In the genomic region with DNA sequence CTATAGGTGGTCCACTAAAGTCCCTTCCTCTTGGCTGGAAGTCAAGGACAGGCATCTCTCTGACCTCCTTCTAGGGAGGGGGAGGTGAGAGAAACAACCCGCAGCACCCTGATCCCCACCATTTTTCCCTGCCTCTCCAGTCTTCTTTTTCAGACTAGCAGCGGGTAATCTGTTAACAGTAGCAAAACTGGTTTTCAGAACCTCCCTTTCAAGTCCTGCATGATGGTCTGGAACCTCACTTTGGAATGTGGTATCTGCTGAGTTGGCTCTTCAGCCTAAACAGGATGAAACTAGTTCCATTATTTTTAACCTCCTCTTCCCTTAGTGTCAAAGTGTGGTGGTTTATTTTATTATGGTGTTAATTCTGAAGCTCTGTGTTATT, we compare ENCODE assay signal across 26 cellular contexts.
DNase-seq lines count a peak whose midpoint lies in the region; ATAC-seq, FAIRE-seq and TF ChIP-seq lines count a peak whose summit lies in the region.
"Had no signal": no experiment of that assay in that cellular context is flagged by ENCODE, and none has a peak within 500 bp of the region (broad histone marks: within the 10 kb centered on the region; RNA-seq: fewer than 3 reads in every experiment).

No MANE protein-coding gene starts in this region.

- ATAC-seq in body of pancreas, result no peak
- ATAC-seq: CD8-positive, alpha-beta T cell; Panc1; T-cell had no signal

- peak overlapping the region; percentile 90 for H3K27ac Mint-ChIP-seq in type B pancreatic cell
- H3K27ac Mint-ChIP-seq: B cell; CD8-positive, alpha-beta T cell; HFFc6; T-cell had no signal

- H3K9me3 Mint-ChIP-seq in type B pancreatic cell, result peaks cover 5% of the 10 kb centered on the region
- H3K9me3 Mint-ChIP-seq: CD8-positive, alpha-beta T cell; HFFc6; T-cell had no signal

- no peaks in the 10 kb centered on the region for H3K36me3 Mint-ChIP-seq in type B pancreatic cell
- H3K36me3 Mint-ChIP-seq: CD8-positive, alpha-beta T cell; T-cell had no signal

- intact Hi-C loops in body of pancreas (cut with DNase I), result loop anchor here (10.0 kb wide), 1 partner anchor 124 kb away; no protein-coding TSS in a partner anchor

- peaks cover 14% of the 10 kb centered on the region for H3K4me1 Mint-ChIP-seq in type B pancreatic cell (ENCODE audit: unreplicated experiment)
- H3K4me1 Mint-ChIP-seq: B cell, T-cell had no signal

- H3K4me1 ChIP-seq in body of pancreas, result peaks cover 19% of the 10 kb centered on the region
- H3K4me1 ChIP-seq: HAP-1 had no signal

- DNase-seq in ELF-1 (ENCODE audit: low read depth, low spot score), result peak; percentile 52
- DNase-seq in bronchial epithelial cell (ENCODE audit: low read depth), result peak; percentile 51
- peak; percentile 68 for DNase-seq in islet precursor cell
- no peak for DNase-seq in type B pancreatic cell (ENCODE audit: extremely low spot score, unreplicated experiment)
- no peak for DNase-seq in NCI-H446 treated with DMSO at 0.1 percent for 48 hours (lab: John Stamatoyannopoulos, UW)
- DNase-seq in body of pancreas, result no peak
- DNase-seq in NCI-H1105 treated with DMSO at 0.1 percent for 48 hours (lab: John Stamatoyannopoulos, UW), result no peak
- DNase-seq: CD8-positive, alpha-beta T cell; EL; GF-D8; GOT3; HFFc6; NCI-H1092; NCI-H1436 treated with DMSO at 0.1 percent for 48 hours; NCI-H187 treated with DMSO at 0.1 percent for 48 hours; NCI-H2107; NCI-H524 treated with DMSO at 0.1 percent for 48 hours; NCI-H82; SHP77; T-cell had no signal

- H3K27ac ChIP-seq in body of pancreas, result no peak overlapping the region
- H3K27ac ChIP-seq: C4-2B, RWPE1 had no signal

- peak overlapping the region; percentile 30 for H3K4me3 Mint-ChIP-seq in type B pancreatic cell
- H3K4me3 Mint-ChIP-seq: B cell; CD8-positive, alpha-beta T cell; HFFc6; T-cell had no signal

- no peak overlapping the region for H3K4me3 ChIP-seq in bronchial epithelial cell (ENCODE audit: low read depth, low read length)
- no peak overlapping the region for H3K4me3 ChIP-seq in body of pancreas
- H3K4me3 ChIP-seq: HAP-1 had no signal

- TF ChIP-seq CTCF in bronchial epithelial cell (IDR thresholded peaks at IDR 0.05; ENCODE audit: insufficient read depth, low read length, severe bottlenecking), result no peak
- no peak for TF ChIP-seq CTCF in type B pancreatic cell (conservative IDR thresholded peaks at IDR 0.05)
- TF ChIP-seq CTCF in body of pancreas (IDR thresholded peaks at IDR 0.05), result no peak

- WGBS in body of pancreas, 2 donors, result 82 to 89% methylated on average over 2 of the region's 2 CpGs

- no peaks in the 10 kb centered on the region for H3K9me3 ChIP-seq in body of pancreas
- H3K9me3 ChIP-seq: HAP-1 had no signal

- peak; percentile 23 for FAIRE-seq in bronchial epithelial cell (lab: Jason Lieb, UNC)
- FAIRE-seq: GM12891 had no signal

- TF ChIP-seq POLR2A in body of pancreas (IDR thresholded peaks at IDR 0.05), result no peak

- no peaks in the 10 kb centered on the region for H3K27me3 Mint-ChIP-seq in type B pancreatic cell

- H3K36me3 ChIP-seq in bronchial epithelial cell (ENCODE audit: control insufficient read depth, insufficient read depth, low read length) (no peaks in the 10 kb centered on the region), body of pancreas (replicated peaks in 1 of 2; ENCODE audit: insufficient read depth in 1 of 2, low read depth in 2 of 2) (no peaks in the 10 kb centered on the region)
- H3K36me3 ChIP-seq: HAP-1 had no signal

- H3K27me3 ChIP-seq in bronchial epithelial cell (ENCODE audit: control insufficient read depth, insufficient read depth, low read length) (no peaks in the 10 kb centered on the region), body of pancreas (no peaks in the 10 kb centered on the region)

Comparison
In these comparisons a context has a peak if more than half of its experiments do, and no peak if none do; other contexts are left out.
1. DNase-seq: peak in ELF-1 (single experiment), bronchial epithelial cell (single experiment) and islet precursor cell (single experiment); none in type B pancreatic cell (single experiment), NCI-H446 treated with DMSO at 0.1 percent for 48 hours (single experiment), body of pancreas (0 of 4) and NCI-H1105 treated with DMSO at 0.1 percent for 48 hours (single experiment).